In genomic region chr3:127590282-127590592, GRCh38 we compare ENCODE assay signal across 8 cellular contexts. TPM values are rescaled to one million over a fixed set of nuclear protein-coding genes. Genes with fewer than 3 reads are reported as not detected.
A peak's percentile ranks its signal among the peaks of the same experiment; 100 is the strongest.
DNase-seq lines count a peak whose midpoint lies in the region; ATAC-seq and TF ChIP-seq lines count a peak whose summit lies in the region.

No MANE protein-coding gene starts in this region.

- no peaks in the 10 kb centered on the region for H3K27me3 Mint-ChIP-seq in T-helper 17 cell
- no peaks in the 10 kb centered on the region for H3K27me3 Mint-ChIP-seq in endodermal cell (ENCODE audit: insufficient read depth)
- no peaks in the 10 kb centered on the region for H3K27me3 Mint-ChIP-seq in nephron (ENCODE audit: low read depth)

- H3K27me3 ChIP-seq in endodermal cell (ENCODE audit: control insufficient read depth, insufficient read depth, low read length, poor library complexity, severe bottlenecking) = no peaks in the 10 kb centered on the region

- peak overlapping the region; percentile 89 for H3K27ac Mint-ChIP-seq in T-helper 17 cell
- peak overlapping the region; percentile 94 for H3K27ac Mint-ChIP-seq in endodermal cell
- peak overlapping the region; percentile 96 to 97 (median 97) for H3K27ac Mint-ChIP-seq in nephron

- H3K4me3 ChIP-seq in endodermal cell (ENCODE audit: low read length) = peak overlapping the region; percentile 88

- peak; percentile 21 for DNase-seq in activated T-cell treated with anti-CD3 and anti-CD28 coated beads for 24 hours (ENCODE audit: low read depth)
- DNase-seq in activated T-cell treated with anti-CD3 and anti-CD28 coated beads for 4 hours = no peak
- peak in 2 of 3 donors; percentile 21 to 30 for DNase-seq in T-helper 17 cell
- DNase-seq in endodermal cell = no peak
- no peak for DNase-seq in DMS79 (lab: John Stamatoyannopoulos, UW)
- DNase-seq in NCI-H2081 treated with DMSO at 0.1 percent for 48 hours (lab: John Stamatoyannopoulos, UW) = no peak

- peak overlapping the region; percentile 59 for H3K9ac ChIP-seq in endodermal cell (ENCODE audit: extremely low read depth, low read length, poor library complexity, severe bottlenecking)

- peak; percentile 37 for ATAC-seq in HG02885 (IDR thresholded peaks at IDR 0.05; ENCODE audit: poor library complexity, unreplicated experiment)
- peak; percentile 31 for ATAC-seq in T-helper 17 cell

- H3K4me1 ChIP-seq in endodermal cell (ENCODE audit: control insufficient read depth, insufficient read depth, low read length) = no peaks in the 10 kb centered on the region

- H3K9me3 Mint-ChIP-seq in endodermal cell = no peaks in the 10 kb centered on the region
- no peaks in the 10 kb centered on the region for H3K9me3 Mint-ChIP-seq in nephron

- H3K4me1 Mint-ChIP-seq in T-helper 17 cell = peaks cover 28% of the 10 kb centered on the region
- peaks cover 14% of the 10 kb centered on the region for H3K4me1 Mint-ChIP-seq in endodermal cell
- peaks cover 30% of the 10 kb centered on the region for H3K4me1 Mint-ChIP-seq in nephron

- H3K4me3 Mint-ChIP-seq in T-helper 17 cell (peak overlapping the region; percentile 96), endodermal cell (peak overlapping the region; percentile 72), nephron (peak overlapping the region; percentile 91 to 93 (median 93))

- H3K36me3 Mint-ChIP-seq in T-helper 17 cell (ENCODE audit: low read depth) (peaks cover under 1% of the 10 kb centered on the region), endodermal cell (ENCODE audit: low read depth) (no peaks in the 10 kb centered on the region), nephron (ENCODE audit: low read depth) (no peaks in the 10 kb centered on the region)

- peak overlapping the region; percentile 83 for H3K27ac ChIP-seq in endodermal cell (ENCODE audit: low read depth, low read length)

- TF ChIP-seq CTCF in endodermal cell (conservative IDR thresholded peaks at IDR 0.05) (no peak), nephron (IDR thresholded peaks at IDR 0.05; ENCODE audit: unreplicated experiment in 3 of 3) (no peak)

- WGBS in endodermal cell (ENCODE audit: insufficient coverage in 1 of 2, insufficient read length in 1 of 2), 2 experiments = 1% methylated on average over 41 of the region's 41 CpGs; no CpG with 5 or more reads in 1 of the 2 experiments

- no peaks in the 10 kb centered on the region for H3K36me3 ChIP-seq in endodermal cell (ENCODE audit: control insufficient read depth, insufficient read depth, low read length)

- no peaks in the 10 kb centered on the region for H3K9me3 ChIP-seq in T-helper 17 cell (ENCODE audit: control insufficient read depth, low read length, poor library complexity, severe bottlenecking)
- H3K9me3 ChIP-seq in endodermal cell (ENCODE audit: control insufficient read depth, low read length) = no peaks in the 10 kb centered on the region

RNA-seq across cellular contexts. Expression of gene TPRA1, which starts 0.3 kb away (rescaled TPM):
- total RNA-seq in T-helper 17 cell (10 to 100 TPM; 12.5 to 16.6 TPM), endodermal cell (10 to 100 TPM; 22.9 TPM)
- polyA plus RNA-seq in endodermal cell (2013, experiment 1 of 2) = 18.2 TPM
- 15.9 TPM for polyA plus RNA-seq in endodermal cell (2013, experiment 2 of 2)

RNA-seq across cellular contexts. Expression of gene MCM2, which starts 8.0 kb away (rescaled TPM):
- total RNA-seq in T-helper 17 cell = 10 to 100 TPM in 1 of 2 donors, 1 to 10 TPM in 1; 8.6 to 11.6 TPM
- 10 to 100 TPM; 91.5 to 95.9 TPM for total RNA-seq in endodermal cell
- polyA plus RNA-seq in endodermal cell (2013, experiment 1 of 2) = 106 TPM
- polyA plus RNA-seq in endodermal cell (2013, experiment 2 of 2) = 92.1 TPM

RNA-seq across cellular contexts. Expression of gene PODXL2, which starts 38.7 kb away (rescaled TPM):
- 1 to 10 TPM; 4.8 to 5.5 TPM for total RNA-seq in T-helper 17 cell
- total RNA-seq in endodermal cell = 10 to 100 TPM; 11.8 to 16.5 TPM
- polyA plus RNA-seq in endodermal cell (2013, experiment 1 of 2) = 49.2 TPM
- polyA plus RNA-seq in endodermal cell (2013, experiment 2 of 2) = 46.8 TPM

Comparison
In these comparisons a context has a peak if more than half of its experiments do, and no peak if none do; other contexts are left out.
1. DNase-seq: peak in activated T-cell treated with anti-CD3 and anti-CD28 coated beads for 24 hours (single experiment) and T-helper 17 cell (2 of 3); none in activated T-cell treated with anti-CD3 and anti-CD28 coated beads for 4 hours (single experiment), endodermal cell (single experiment), DMS79 (single experiment) and NCI-H2081 treated with DMSO at 0.1 percent for 48 hours (single experiment).
2. RNA of gene MCM2, which starts 8.0 kb away (total RNA-seq): 91.5 to 95.9 TPM in endodermal cell; 8.6 to 11.6 TPM in T-helper 17 cell; every median in the first group is over 4 times any median in the second.
3. Peak in every context shown above with its lines, with median percentiles within 50 percentile points of each other: H3K27ac Mint-ChIP-seq and H3K4me3 Mint-ChIP-seq.